Comparison of ENCODE assay signal across 1 cellular context in the genomic region with DNA sequence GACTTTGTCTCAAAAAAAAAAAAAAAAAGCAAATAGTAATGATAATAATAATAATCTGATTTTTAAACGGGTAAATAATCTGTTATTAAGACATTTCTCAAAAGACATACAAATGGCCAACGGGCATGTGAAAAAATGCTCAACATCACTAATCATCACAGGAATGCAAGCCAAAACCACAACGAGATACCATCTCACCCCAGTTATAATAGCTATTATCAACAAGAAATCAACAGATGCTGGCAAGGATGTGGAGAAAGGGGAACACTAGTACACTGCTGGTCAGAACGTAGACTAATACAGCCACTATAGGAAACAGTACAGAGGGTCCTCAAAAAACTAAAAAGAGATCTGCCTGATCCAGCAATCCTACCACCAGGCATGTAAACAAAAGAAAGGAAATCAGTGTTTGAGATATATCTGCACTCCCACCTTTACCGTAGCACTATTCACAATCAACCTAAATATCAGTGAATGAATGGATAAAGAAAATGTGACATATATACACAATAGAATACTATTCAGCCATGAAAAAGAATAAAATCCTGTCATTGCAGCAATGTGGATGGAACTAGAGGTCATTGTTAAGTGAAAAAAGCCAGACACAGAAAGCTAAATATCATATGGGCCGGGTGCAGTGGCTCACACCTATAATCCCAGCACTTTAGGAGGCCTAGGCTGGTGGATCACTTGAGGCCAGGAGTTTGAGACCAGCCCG.
TF ChIP-seq lines count a peak whose summit lies in the region.

No MANE protein-coding gene starts in this region.

TF ChIP-seq in K562, 482 proteins besides CTCF, POLR2A, EP300 and RAD21:
- TF ChIP-seq ZNF146 (CRISPR knock-in tag; IDR thresholded peaks at IDR 0.05; ENCODE audit: unreplicated experiment): peak; percentile 36
- TF ChIP-seq ESRRA (IDR thresholded peaks at IDR 0.05; ENCODE audit: borderline replicate concordance, low read depth): no peak
- TF ChIP-seq ZNF408 (CRISPR knock-in tag; IDR thresholded peaks at IDR 0.05; ENCODE audit: low read depth): no peak
- TF ChIP-seq, protein P1, sequence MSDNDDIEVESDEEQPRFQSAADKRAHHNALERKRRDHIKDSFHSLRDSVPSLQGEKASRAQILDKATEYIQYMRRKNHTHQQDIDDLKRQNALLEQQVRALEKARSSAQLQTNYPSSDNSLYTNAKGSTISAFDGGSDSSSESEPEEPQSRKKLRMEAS (CRISPR knock-in tag; IDR thresholded peaks at IDR 0.05): no peak
TF ChIP-seq in K562: peak in this region for 1.
